15 cellular contexts compared by ENCODE assay signal in genomic region chr15:52181938-52182780, GRCh38.
"Had no signal": no experiment of that assay in that cellular context is flagged by ENCODE, and none has a peak within 500 bp of the region (broad histone marks: within the 10 kb centered on the region; RNA-seq: fewer than 3 reads in every experiment).

No MANE protein-coding gene starts in this region.

- H3K36me3 ChIP-seq: ascending aorta, breast epithelium, heart left ventricle, suprapubic skin had no signal

- H3K4me1 ChIP-seq: psoas muscle had no signal

- H3K9me3 ChIP-seq: ascending aorta, breast epithelium, heart left ventricle, psoas muscle, suprapubic skin had no signal

- H3K27me3 Mint-ChIP-seq: stimulated activated naive CD8-positive, alpha-beta T cell treated with anti-CD3 and anti-CD28 coated beads, Interleukin-15, Interleukin-2, amounts not matched to agents 100 ng/mL and 50 ng/mL, for 24 hours had no signal

- DNase-seq: activated CD4-positive, alpha-beta T cell treated with anti-CD3 and anti-CD28 coated beads for 48 hours; activated CD8-positive, alpha-beta T cell treated with anti-CD3 and anti-CD28 coated beads, Interleukin-2, amount 10 ng/mL, durations not matched to agents 7 days and 5 days; activated naive CD4-positive, alpha-beta T cell treated with Interleukin-2 at 50 U/mL for 16 hours; effector memory CD4-positive, alpha-beta T cell; heart left ventricle; immature natural killer cell; mesendoderm; psoas muscle had no signal

- H3K36me3 Mint-ChIP-seq: immature natural killer cell, WTC11 had no signal

- H3K27me3 ChIP-seq: ascending aorta, breast epithelium, heart left ventricle, suprapubic skin had no signal

- H3K4me3 ChIP-seq: ascending aorta, breast epithelium, heart left ventricle, psoas muscle, suprapubic skin had no signal

- ATAC-seq: activated CD8-positive, alpha-beta T cell treated with anti-CD3 and anti-CD28 coated beads, Interleukin-2, amount 10 ng/mL, durations not matched to agents 7 days and 5 days; heart left ventricle; psoas muscle; sciatic nerve; WTC11 had no signal

- H3K9me3 Mint-ChIP-seq: dendritic cell treated with granulocyte-macrophage colony-stimulating factor and Interleukin-4, amounts not matched to agents 40 ng/mL and 50 ng/mL, for 4 days; immature natural killer cell; stimulated activated naive CD8-positive, alpha-beta T cell treated with anti-CD3 and anti-CD28 coated beads, Interleukin-15, Interleukin-2, amounts not matched to agents 100 ng/mL and 50 ng/mL, for 24 hours; WTC11 had no signal

- H3K27ac ChIP-seq: ascending aorta, breast epithelium, heart left ventricle, psoas muscle, suprapubic skin had no signal

- H3K27ac Mint-ChIP-seq: dendritic cell treated with granulocyte-macrophage colony-stimulating factor and Interleukin-4, amounts not matched to agents 40 ng/mL and 50 ng/mL, for 4 days; stimulated activated naive CD8-positive, alpha-beta T cell treated with anti-CD3 and anti-CD28 coated beads, Interleukin-15, Interleukin-2, amounts not matched to agents 100 ng/mL and 50 ng/mL, for 24 hours; WTC11 had no signal

- H3K4me3 Mint-ChIP-seq: dendritic cell treated with granulocyte-macrophage colony-stimulating factor and Interleukin-4, amounts not matched to agents 40 ng/mL and 50 ng/mL, for 4 days had no signal
